Comparison of ENCODE assay signal across 8 cellular contexts in genomic region chr7:152607007-152607406, GRCh38.
"Had no signal": no experiment of that assay in that cellular context is flagged by ENCODE, and none has a peak within 500 bp of the region (broad histone marks: within the 10 kb centered on the region; RNA-seq: fewer than 3 reads in every experiment).

No MANE protein-coding gene starts in this region.

- H3K4me3 ChIP-seq: GM12878 had no signal

- DNase-seq: GDM1, GF-D8 had no signal

- ATAC-seq: GM12878 had no signal

- FAIRE-seq: G401.6, GM12878, GM12891, GM12892, GM18507, GM19239 had no signal
